Comparison of ENCODE assay signal across 1 cellular context in the genomic region with DNA sequence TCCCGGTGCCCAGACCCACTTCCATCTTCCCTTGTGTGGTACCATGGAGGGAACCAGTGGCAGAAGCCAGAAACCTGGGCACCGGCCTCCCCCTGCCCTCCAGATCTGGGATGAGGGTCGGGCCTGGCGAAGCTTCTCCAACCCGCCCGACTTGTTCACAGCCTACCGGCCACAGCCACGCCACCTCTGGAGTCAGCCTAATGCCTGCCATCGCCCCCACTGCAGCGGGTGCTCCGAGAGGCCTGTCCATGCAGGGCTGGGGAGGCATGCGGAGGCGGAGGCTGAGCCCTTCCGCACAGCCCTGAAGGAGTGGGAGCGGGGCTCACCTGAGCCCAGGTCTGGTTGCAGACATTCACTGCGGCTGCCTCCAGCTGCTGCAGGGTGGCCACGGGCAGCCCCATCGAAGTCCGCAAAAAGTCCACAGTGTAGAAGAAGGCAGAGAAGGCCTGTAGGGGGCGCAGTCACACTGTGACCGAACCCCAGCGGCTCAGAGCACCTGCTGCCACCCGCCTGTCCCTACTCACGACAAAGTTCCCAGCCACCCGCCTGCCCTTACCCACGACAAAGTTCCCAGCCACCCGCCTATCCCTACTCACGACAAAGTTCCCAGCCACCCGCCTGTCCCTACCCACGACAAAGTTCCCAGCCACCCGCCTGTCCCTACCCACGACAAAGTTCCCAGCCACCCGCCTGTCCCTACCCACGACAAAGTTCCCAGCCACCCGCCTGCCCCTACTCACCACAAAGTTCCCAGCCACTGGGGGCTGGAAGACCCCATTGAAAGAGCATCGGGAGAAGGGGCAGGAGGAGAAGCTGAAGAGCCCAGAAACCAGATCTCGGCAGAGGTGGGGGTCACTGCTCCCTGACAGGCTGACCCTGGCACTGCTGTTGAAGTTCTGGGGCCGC.
A peak's percentile ranks its signal among the peaks of the same experiment; 100 is the strongest.
TF ChIP-seq lines count a peak whose summit lies in the region.

No MANE protein-coding gene starts in this region.

TF ChIP-seq in GM12878, 131 proteins besides CTCF, POLR2A, EP300 and RAD21:
- TF ChIP-seq, protein P1, sequence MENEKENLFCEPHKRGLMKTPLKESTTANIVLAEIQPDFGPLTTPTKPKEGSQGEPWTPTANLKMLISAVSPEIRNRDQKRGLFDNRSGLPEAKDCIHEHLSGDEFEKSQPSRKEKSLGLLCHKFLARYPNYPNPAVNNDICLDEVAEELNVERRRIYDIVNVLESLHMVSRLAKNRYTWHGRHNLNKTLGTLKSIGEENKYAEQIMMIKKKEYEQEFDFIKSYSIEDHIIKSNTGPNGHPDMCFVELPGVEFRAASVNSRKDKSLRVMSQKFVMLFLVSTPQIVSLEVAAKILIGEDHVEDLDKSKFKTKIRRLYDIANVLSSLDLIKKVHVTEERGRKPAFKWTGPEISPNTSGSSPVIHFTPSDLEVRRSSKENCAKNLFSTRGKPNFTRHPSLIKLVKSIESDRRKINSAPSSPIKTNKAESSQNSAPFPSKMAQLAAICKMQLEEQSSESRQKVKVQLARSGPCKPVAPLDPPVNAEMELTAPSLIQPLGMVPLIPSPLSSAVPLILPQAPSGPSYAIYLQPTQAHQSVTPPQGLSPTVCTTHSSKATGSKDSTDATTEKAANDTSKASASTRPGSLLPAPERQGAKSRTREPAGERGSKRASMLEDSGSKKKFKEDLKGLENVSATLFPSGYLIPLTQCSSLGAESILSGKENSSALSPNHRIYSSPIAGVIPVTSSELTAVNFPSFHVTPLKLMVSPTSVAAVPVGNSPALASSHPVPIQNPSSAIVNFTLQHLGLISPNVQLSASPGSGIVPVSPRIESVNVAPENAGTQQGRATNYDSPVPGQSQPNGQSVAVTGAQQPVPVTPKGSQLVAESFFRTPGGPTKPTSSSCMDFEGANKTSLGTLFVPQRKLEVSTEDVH (IDR thresholded peaks at IDR 0.05; ENCODE audit: low read depth, partially characterized antibody): no peak
- TF ChIP-seq, protein P2, sequence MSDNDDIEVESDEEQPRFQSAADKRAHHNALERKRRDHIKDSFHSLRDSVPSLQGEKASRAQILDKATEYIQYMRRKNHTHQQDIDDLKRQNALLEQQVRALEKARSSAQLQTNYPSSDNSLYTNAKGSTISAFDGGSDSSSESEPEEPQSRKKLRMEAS (IDR thresholded peaks at IDR 0.05; ENCODE audit: low read depth, low read length): 0 out of 2 replicates have a peak, but pooled peaks have one; percentile 8
- TF ChIP-seq, protein P3, sequence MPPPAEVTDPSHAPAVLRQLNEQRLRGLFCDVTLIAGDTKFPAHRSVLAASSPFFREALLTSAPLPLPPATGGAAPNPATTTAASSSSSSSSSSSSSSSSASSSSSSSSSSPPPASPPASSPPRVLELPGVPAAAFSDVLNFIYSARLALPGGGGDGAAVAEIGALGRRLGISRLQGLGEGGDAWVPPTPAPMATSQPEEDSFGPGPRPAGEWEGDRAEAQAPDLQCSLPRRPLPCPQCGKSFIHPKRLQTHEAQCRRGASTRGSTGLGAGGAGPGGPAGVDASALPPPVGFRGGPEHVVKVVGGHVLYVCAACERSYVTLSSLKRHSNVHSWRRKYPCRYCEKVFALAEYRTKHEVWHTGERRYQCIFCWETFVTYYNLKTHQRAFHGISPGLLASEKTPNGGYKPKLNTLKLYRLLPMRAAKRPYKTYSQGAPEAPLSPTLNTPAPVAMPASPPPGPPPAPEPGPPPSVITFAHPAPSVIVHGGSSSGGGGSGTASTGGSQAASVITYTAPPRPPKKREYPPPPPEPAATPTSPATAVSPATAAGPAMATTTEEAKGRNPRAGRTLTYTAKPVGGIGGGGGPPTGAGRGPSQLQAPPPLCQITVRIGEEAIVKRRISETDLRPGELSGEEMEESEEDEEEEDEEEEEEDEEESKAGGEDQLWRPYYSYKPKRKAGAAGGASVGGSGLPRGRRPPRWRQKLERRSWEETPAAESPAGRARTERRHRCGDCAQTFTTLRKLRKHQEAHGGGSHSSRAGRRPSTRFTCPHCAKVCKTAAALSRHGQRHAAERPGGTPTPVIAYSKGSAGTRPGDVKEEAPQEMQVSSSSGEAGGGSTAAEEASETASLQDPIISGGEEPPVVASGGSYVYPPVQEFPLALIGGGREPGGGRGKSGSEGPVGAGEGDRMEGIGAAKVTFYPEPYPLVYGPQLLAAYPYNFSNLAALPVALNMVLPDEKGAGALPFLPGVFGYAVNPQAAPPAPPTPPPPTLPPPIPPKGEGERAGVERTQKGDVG (CRISPR knock-in tag; IDR thresholded peaks at IDR 0.05): no peak
- no peak for TF ChIP-seq CHD4 (IDR thresholded peaks at IDR 0.05)
- TF ChIP-seq ETV6 (conservative IDR thresholded peaks at IDR 0.05 in 1 of 2, IDR thresholded peaks at IDR 0.05 in 1 of 2; ENCODE audit: borderline replicate concordance in 1 of 2, low read depth in 1 of 2): no peak
- 0 out of 2 replicates have a peak, but pooled peaks have one; percentile 61 for TF ChIP-seq TCF12 (IDR thresholded peaks at IDR 0.05; ENCODE audit: low read depth, low read length)
- TF ChIP-seq CEBPB (IDR thresholded peaks at IDR 0.05; ENCODE audit: borderline replicate concordance in 1 of 2, low read depth in 2 of 2, low read length in 2 of 2): no peak
- TF ChIP-seq SMC3 (IDR thresholded peaks at IDR 0.05; ENCODE audit: borderline replicate concordance, low read length): peak; percentile 30; the same call in 1 of the 2 replicates
- TF ChIP-seq, protein P4, sequence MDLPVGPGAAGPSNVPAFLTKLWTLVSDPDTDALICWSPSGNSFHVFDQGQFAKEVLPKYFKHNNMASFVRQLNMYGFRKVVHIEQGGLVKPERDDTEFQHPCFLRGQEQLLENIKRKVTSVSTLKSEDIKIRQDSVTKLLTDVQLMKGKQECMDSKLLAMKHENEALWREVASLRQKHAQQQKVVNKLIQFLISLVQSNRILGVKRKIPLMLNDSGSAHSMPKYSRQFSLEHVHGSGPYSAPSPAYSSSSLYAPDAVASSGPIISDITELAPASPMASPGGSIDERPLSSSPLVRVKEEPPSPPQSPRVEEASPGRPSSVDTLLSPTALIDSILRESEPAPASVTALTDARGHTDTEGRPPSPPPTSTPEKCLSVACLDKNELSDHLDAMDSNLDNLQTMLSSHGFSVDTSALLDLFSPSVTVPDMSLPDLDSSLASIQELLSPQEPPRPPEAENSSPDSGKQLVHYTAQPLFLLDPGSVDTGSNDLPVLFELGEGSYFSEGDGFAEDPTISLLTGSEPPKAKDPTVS (IDR thresholded peaks at IDR 0.05; ENCODE audit: low read depth, low read length): no peak
